ENCODE assay signal across 8 cellular contexts in the genomic region with DNA sequence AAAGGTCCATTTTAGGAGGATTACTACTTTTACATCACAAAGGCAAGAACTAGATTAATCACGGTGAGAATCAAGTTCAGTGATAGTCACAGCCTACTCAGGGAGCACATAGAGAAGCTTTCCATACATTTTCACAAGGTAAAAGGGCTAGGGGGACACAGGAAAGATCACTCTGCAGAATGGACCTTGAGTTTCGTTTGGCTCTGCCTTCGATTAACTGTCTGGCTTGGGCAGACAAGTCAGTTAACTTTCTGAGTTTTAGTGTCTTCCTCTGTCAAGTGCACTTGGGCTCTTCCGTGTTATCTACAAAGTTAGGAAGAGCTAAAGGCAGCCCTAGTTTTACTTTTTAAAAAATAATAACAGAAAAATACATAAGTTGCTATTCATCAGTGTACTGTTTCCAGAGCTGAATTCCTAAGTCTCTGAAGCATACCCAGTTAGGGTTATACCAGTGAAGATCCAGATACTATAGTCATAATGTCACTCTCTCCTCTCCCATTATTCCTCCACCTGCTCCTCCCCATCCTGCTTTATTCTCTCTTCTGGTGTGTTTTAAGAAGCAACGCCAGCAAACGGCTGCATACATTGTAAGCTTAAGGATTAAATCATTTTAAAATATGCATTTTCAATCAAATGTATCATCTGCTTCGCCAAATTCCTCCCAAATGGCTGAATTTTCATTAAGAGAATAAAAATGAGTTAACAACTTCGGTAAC.
DNase-seq lines count a peak whose midpoint lies in the region; ATAC-seq lines count a peak whose summit lies in the region.

No MANE protein-coding gene starts in this region.

- DNase-seq in GM03348 (ENCODE audit: low spot score) = peak; percentile 23
- peak; percentile 9 for DNase-seq in MV-4-11 (lab: John Stamatoyannopoulos, UW)
- DNase-seq in cerebellar cortex (ENCODE audit: low spot score) = peak; percentile 22
- no peak for DNase-seq in stimulated activated CD4-positive, alpha-beta T cell treated with anti-CD3 and anti-CD28 coated beads, Interleukin-2, amount 100 ng/mL, for 48 hours

- no peaks in the 10 kb centered on the region for H3K9me3 ChIP-seq in mucosa of rectum (ENCODE audit: control insufficient read depth in 2 of 2, low read length in 2 of 2)

- peak overlapping the region; percentile 28 to 86 for H3K4me3 ChIP-seq in mucosa of rectum (ENCODE audit: low read length in 2 of 2)

- H3K27ac ChIP-seq in mucosa of rectum (ENCODE audit: low read depth in 2 of 2, low read length in 2 of 2) = peak overlapping the region; percentile 2 to 97

- no peak for ATAC-seq in GM19395 (IDR thresholded peaks at IDR 0.05; ENCODE audit: unreplicated experiment)
- no peak for ATAC-seq in HG03097 (IDR thresholded peaks at IDR 0.05; ENCODE audit: low FRiP score, unreplicated experiment)
- no peak for ATAC-seq in HG02938 (IDR thresholded peaks at IDR 0.05; ENCODE audit: unreplicated experiment)

- H3K36me3 ChIP-seq in mucosa of rectum (ENCODE audit: control insufficient read depth in 2 of 2, insufficient read depth in 2 of 2, low read length in 2 of 2) = no peaks in the 10 kb centered on the region

- H3K27me3 ChIP-seq in mucosa of rectum (ENCODE audit: control insufficient read depth in 2 of 2, insufficient read depth in 2 of 2, low read length in 2 of 2) = no peaks in the 10 kb centered on the region

- peaks cover 7 to 10% of the 10 kb centered on the region in 2 donors for H3K4me1 ChIP-seq in mucosa of rectum (ENCODE audit: control insufficient read depth in 2 of 2, insufficient read depth in 2 of 2, low read length in 2 of 2)

- H3K9ac ChIP-seq in mucosa of rectum (ENCODE audit: low read depth in 1 of 2, low read length in 2 of 2) = peak overlapping the region; percentile 1 to 61

Comparison
In these comparisons a context has a peak if more than half of its experiments do, and no peak if none do; other contexts are left out.
1. DNase-seq: peak in GM03348 (single experiment), MV-4-11 (single experiment) and cerebellar cortex (single experiment); none in stimulated activated CD4-positive, alpha-beta T cell treated with anti-CD3 and anti-CD28 coated beads, Interleukin-2, amount 100 ng/mL, for 48 hours (0 of 2).